ENCODE assay signal across 26 cellular contexts in the genomic region with DNA sequence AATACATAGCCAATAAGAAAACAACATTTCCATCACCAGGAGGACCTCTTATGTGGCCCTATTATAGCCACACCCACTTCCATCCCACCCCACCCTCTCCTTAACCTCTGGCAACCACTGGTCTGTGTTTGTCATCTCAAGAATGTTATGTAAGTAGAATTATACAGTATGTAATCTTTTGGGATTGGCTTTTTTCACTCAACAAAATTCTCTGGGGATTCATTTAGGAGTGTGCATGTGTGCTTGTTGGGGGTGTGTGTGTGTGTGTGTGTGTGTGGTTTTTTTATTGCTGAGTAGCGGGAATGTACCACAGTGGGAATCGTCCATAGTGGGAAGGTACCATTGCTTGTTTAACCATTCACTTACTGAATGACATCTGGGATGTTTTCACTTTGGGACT. TPM values are rescaled to one million over a fixed set of nuclear protein-coding genes. Genes with fewer than 3 reads are reported as not detected.
"Had no signal": no experiment of that assay in that cellular context is flagged by ENCODE, and none has a peak within 500 bp of the region (broad histone marks: within the 10 kb centered on the region; RNA-seq: fewer than 3 reads in every experiment).

No MANE protein-coding gene starts in this region.

- H3K9me3 Mint-ChIP-seq: activated naive CD4-positive, alpha-beta T cell treated with anti-CD3 and anti-CD28 coated beads, Interleukin-2, amount 50 U/mL, for 24 hours; natural killer cell treated with Interleukin-12 subunit alpha and Interleukin-12 subunit beta and Interleukin-15 and Interleukin-18, amount 100 ng/mL, for 72 hours had no signal

- DNase-seq: activated CD4-positive, alpha-beta T cell treated with anti-CD3 and anti-CD28 coated beads, Interleukin-2, amount 50 U/mL, for 1 hour; activated CD8-positive, alpha-beta memory T cell treated with anti-CD3 and anti-CD28 coated beads for 24 hours; activated CD8-positive, alpha-beta memory T cell treated with anti-CD3 and anti-CD28 coated beads, Interleukin-2, amount 50 U/mL, for 48 hours; activated effector memory CD4-positive, alpha-beta T cell treated with Interleukin-2 at 50 U/mL for 16 hours; activated T-cell treated with anti-CD3 and anti-CD28 coated beads, Interleukin-2, amount 50 U/mL, for 48 hours; dermis blood vessel endothelial cell; effector memory CD4-positive, alpha-beta T cell; foreskin melanocyte; hypothalamus; islet precursor cell; left colon; pancreas; stimulated activated CD4-positive, alpha-beta T cell treated with anti-CD3 and anti-CD28 coated beads, Interleukin-1b, Interleukin-23, amount 100 ng/mL, for 48 hours; stimulated activated naive CD8-positive, alpha-beta T cell treated with anti-CD3 and anti-CD28 coated beads, Interleukin-15, Interleukin-2, amounts not matched to agents 100 U/mL and 50 U/mL, for 24 hours; substantia nigra; T1000; uterus had no signal

- H3K4me3 ChIP-seq: esophagus muscularis mucosa, lung, tibial nerve, uterus had no signal

- H3K27ac ChIP-seq: esophagus muscularis mucosa, neutrophil, tibial nerve, uterus had no signal

- H3K27ac Mint-ChIP-seq: natural killer cell treated with Interleukin-12 subunit alpha and Interleukin-12 subunit beta and Interleukin-15 and Interleukin-18, amount 100 ng/mL, for 72 hours had no signal

- H3K4me3 Mint-ChIP-seq: activated naive CD4-positive, alpha-beta T cell treated with anti-CD3 and anti-CD28 coated beads, Interleukin-2, amount 50 U/mL, for 24 hours; natural killer cell treated with Interleukin-12 subunit alpha and Interleukin-12 subunit beta and Interleukin-15 and Interleukin-18, amount 100 ng/mL, for 72 hours had no signal

- H3K27me3 ChIP-seq: pancreas, uterus had no signal

- H3K4me1 Mint-ChIP-seq: activated naive CD4-positive, alpha-beta T cell treated with anti-CD3 and anti-CD28 coated beads, Interleukin-2, amount 50 U/mL, for 24 hours had no signal

- ATAC-seq: left colon; pancreas; sciatic nerve; stimulated activated naive CD8-positive, alpha-beta T cell treated with anti-CD3 and anti-CD28 coated beads, Interleukin-15, Interleukin-2, amounts not matched to agents 100 U/mL and 50 U/mL, for 24 hours had no signal

- H3K36me3 Mint-ChIP-seq: activated naive CD4-positive, alpha-beta T cell treated with anti-CD3 and anti-CD28 coated beads, Interleukin-2, amount 50 U/mL, for 24 hours; natural killer cell treated with Interleukin-12 subunit alpha and Interleukin-12 subunit beta and Interleukin-15 and Interleukin-18, amount 100 ng/mL, for 72 hours had no signal

- H3K36me3 ChIP-seq: esophagus muscularis mucosa, neutrophil, pancreas, tibial nerve, uterus had no signal

- H3K9me3 ChIP-seq: esophagus muscularis mucosa, neutrophil, pancreas, tibial nerve, uterus had no signal

RNA-seq across cellular contexts. Expression of a gene that starts 5.2 kb away (rescaled TPM):
- total RNA-seq: dermis blood vessel endothelial cell; natural killer cell treated with Interleukin-12 subunit alpha and Interleukin-12 subunit beta and Interleukin-15 and Interleukin-18, amount 100 ng/mL, for 72 hours; T-helper 1 cell treated with Interleukin-12 subunit alpha and Interleukin-12 subunit beta and Interleukin-4 antibody, amounts not matched to agents 30 ng/mL and 1 ng/mL, for 36 hours had no signal
- polyA plus RNA-seq: endothelial cell of umbilical vein had no signal

RNA-seq across cellular contexts. Expression of a gene that starts 29.3 kb away (rescaled TPM):
- total RNA-seq: endothelial cell of umbilical vein; esophagus muscularis mucosa; left colon; natural killer cell treated with Interleukin-12 subunit alpha and Interleukin-12 subunit beta and Interleukin-15 and Interleukin-18, amount 100 ng/mL, for 72 hours; T-helper 1 cell treated with Interleukin-12 subunit alpha and Interleukin-12 subunit beta and Interleukin-4 antibody, amounts not matched to agents 30 ng/mL and 1 ng/mL, for 36 hours; tibial nerve; uterus had no signal
- polyA plus RNA-seq: endothelial cell of umbilical vein had no signal

RNA-seq across cellular contexts. Expression of a gene that starts 46.3 kb away (rescaled TPM):
- total RNA-seq: dermis blood vessel endothelial cell; endothelial cell of umbilical vein; natural killer cell treated with Interleukin-12 subunit alpha and Interleukin-12 subunit beta and Interleukin-15 and Interleukin-18, amount 100 ng/mL, for 72 hours; sciatic nerve; T-helper 1 cell treated with Interleukin-12 subunit alpha and Interleukin-12 subunit beta and Interleukin-4 antibody, amounts not matched to agents 30 ng/mL and 1 ng/mL, for 36 hours; tibial nerve had no signal
- polyA plus RNA-seq: endothelial cell of umbilical vein had no signal
